ENCODE assay signal across 1 cellular context in genomic region chr17:4938670-4939553, GRCh38.
A peak's percentile ranks its signal among the peaks of the same experiment; 100 is the strongest.
TF ChIP-seq lines count a peak whose summit lies in the region.

No MANE protein-coding gene starts in this region.

TF ChIP-seq in K562, 482 proteins besides CTCF, POLR2A, EP300 and RAD21:
- TF ChIP-seq ZNF609 (CRISPR knock-in tag; IDR thresholded peaks at IDR 0.05; ENCODE audit: borderline replicate concordance) (no peak), KDM5B (IDR thresholded peaks at IDR 0.05; ENCODE audit: insufficient replicate concordance, low read depth, low read length) (peak; percentile 9), ZSCAN29 (IDR thresholded peaks at IDR 0.05) (0 out of 2 replicates have a peak, but pooled peaks have one; percentile 12), ZBTB40 (IDR thresholded peaks at IDR 0.05) (0 out of 2 replicates have a peak, but pooled peaks have one; percentile 28), ZBTB40 (CRISPR knock-in tag; IDR thresholded peaks at IDR 0.05) (no peak)
